Comparison of ENCODE assay signal across 25 cellular contexts in genomic region chr9:74526215-74526614, GRCh38. TPM values are rescaled to one million over a fixed set of nuclear protein-coding genes. Genes with fewer than 3 reads are reported as not detected.
DNase-seq lines count a peak whose midpoint lies in the region; ATAC-seq, FAIRE-seq and TF ChIP-seq lines count a peak whose summit lies in the region.
"Had no signal": no experiment of that assay in that cellular context is flagged by ENCODE, and none has a peak within 500 bp of the region (broad histone marks: within the 10 kb centered on the region; RNA-seq: fewer than 3 reads in every experiment).

No MANE protein-coding gene starts in this region.

- H3K4me1 ChIP-seq in ACC112 (ENCODE audit: control insufficient read depth, insufficient read depth, low read length, unreplicated experiment) (no peaks in the 10 kb centered on the region), Karpas-422 (ENCODE audit: low read length) (no peaks in the 10 kb centered on the region), astrocyte (ENCODE audit: insufficient read depth, low read length) (peaks cover 4% of the 10 kb centered on the region), kidney (ENCODE audit: control insufficient read depth in 1 of 2, insufficient read depth in 1 of 2, low read depth in 1 of 2, low read length in 2 of 2) (no peaks in the 10 kb centered on the region)
- H3K4me1 ChIP-seq: SJSA1 had no signal

- no peaks in the 10 kb centered on the region for H3K36me3 Mint-ChIP-seq in astrocyte (ENCODE audit: low read depth, unreplicated experiment)

- H2AFZ ChIP-seq in ACC112 (ENCODE audit: low read length, unreplicated experiment) (no peak overlapping the region), Karpas-422 (ENCODE audit: low read length) (no peak overlapping the region), astrocyte (ENCODE audit: low read depth, low read length) (no peak overlapping the region)

- no peak overlapping the region for H3K27ac Mint-ChIP-seq in astrocyte (ENCODE audit: unreplicated experiment)

- TF ChIP-seq CTCF in astrocyte (IDR thresholded peaks at IDR 0.05; ENCODE audit: insufficient read depth, low read depth, low read length), result no peak
- TF ChIP-seq CTCF in kidney (IDR thresholded peaks at IDR 0.05; ENCODE audit: borderline replicate concordance, extremely low read depth, insufficient read depth), result no peak

- no peak for DNase-seq in Karpas-422
- peak; percentile 10 for DNase-seq in astrocyte (ENCODE audit: low read depth)
- peak; percentile 2 for DNase-seq in fibroblast of gingiva (ENCODE audit: low read depth)
- DNase-seq in kidney, result no peak
- no peak for DNase-seq in posterior cingulate gyrus
- DNase-seq: EL, GF-D8, MV-4-11, NCI-H1105 treated with DMSO at 0.1 percent for 48 hours, NCI-H2081, NCI-H2171, NCI-H524 treated with DMSO at 0.1 percent for 48 hours, OCI-M1 had no signal

- H3K4me2 ChIP-seq in Karpas-422 (ENCODE audit: low read depth, low read length, poor library complexity, severe bottlenecking) (peak overlapping the region; percentile 21), astrocyte (ENCODE audit: low read length) (no peak overlapping the region)

- H4K20me1 ChIP-seq in Karpas-422 (ENCODE audit: insufficient read depth, low read depth, low read length) (no peaks in the 10 kb centered on the region), astrocyte (ENCODE audit: insufficient read depth, low read length) (no peaks in the 10 kb centered on the region)

- H3K9ac ChIP-seq in Karpas-422 (ENCODE audit: low read length) (no peak overlapping the region), astrocyte (ENCODE audit: low read length) (no peak overlapping the region), kidney (ENCODE audit: low read length in 2 of 2) (no peak overlapping the region)

- FAIRE-seq in astrocyte (lab: Jason Lieb, UNC) (no peak), kidney (lab: Jason Lieb, UNC) (no peak)
- FAIRE-seq: HepG2, K562 had no signal

- no peaks in the 10 kb centered on the region for H3K9me3 Mint-ChIP-seq in astrocyte (ENCODE audit: unreplicated experiment)

- H3K27me3 Mint-ChIP-seq in astrocyte (ENCODE audit: low read depth, unreplicated experiment), result no peaks in the 10 kb centered on the region

- no peaks in the 10 kb centered on the region for H3K9me3 ChIP-seq in Karpas-422 (ENCODE audit: low read length)
- H3K9me3 ChIP-seq in astrocyte (ENCODE audit: insufficient read depth, low read depth, low read length), result no peaks in the 10 kb centered on the region
- H3K9me3 ChIP-seq in kidney (ENCODE audit: control insufficient read depth in 1 of 2, low read length in 2 of 2), result no peaks in the 10 kb centered on the region
- H3K9me3 ChIP-seq: HAP-1, SJSA1 had no signal

- no peaks in the 10 kb centered on the region for H3K9me2 ChIP-seq in Karpas-422 (replicated peaks; ENCODE audit: insufficient read depth, low read length)

- H3K27me3 ChIP-seq in ACC112 (ENCODE audit: insufficient read depth, low read length) (0 out of 2 replicates have a peak, but pooled peaks cover 10% of the 10 kb centered on the region), Karpas-422 (ENCODE audit: low read length) (no peaks in the 10 kb centered on the region), astrocyte (ENCODE audit: insufficient read depth, low read length) (no peaks in the 10 kb centered on the region)
- H3K27me3 ChIP-seq: SJSA1 had no signal

- no peak overlapping the region for H3K4me3 Mint-ChIP-seq in astrocyte (ENCODE audit: unreplicated experiment)

- H3K36me3 ChIP-seq in ACC112 (ENCODE audit: insufficient read depth, low read length) (no peaks in the 10 kb centered on the region), Karpas-422 (ENCODE audit: insufficient read depth, low read length) (no peaks in the 10 kb centered on the region), astrocyte (ENCODE audit: insufficient read depth, low read length) (no peaks in the 10 kb centered on the region), kidney (ENCODE audit: control insufficient read depth in 1 of 2, insufficient read depth in 2 of 2, low read length in 2 of 2) (no peaks in the 10 kb centered on the region)
- H3K36me3 ChIP-seq: HAP-1, SJSA1 had no signal

- intact Hi-C loops in kidney (cut with DNase I) (no loop called here), posterior cingulate gyrus (cut with DNase I) (no loop called here)

- no peaks in the 10 kb centered on the region for H3K4me1 Mint-ChIP-seq in astrocyte (ENCODE audit: low read depth, unreplicated experiment)

- no peak for ATAC-seq in activated CD4-positive, CD25-positive, alpha-beta regulatory T cell treated with anti-CD3 and anti-CD28 coated beads, Interleukin-2, amount 50 U/mL, for 24 hours
- no peak for ATAC-seq in GM18909 (IDR thresholded peaks at IDR 0.05; ENCODE audit: poor library complexity, unreplicated experiment)
- ATAC-seq: HepG2, K562, Right ventricle myocardium inferior had no signal

- H3K4me3 ChIP-seq in ACC112 (ENCODE audit: low read depth, low read length) (0 out of 2 replicates have a peak overlapping the region, but pooled peaks have one; percentile 19), Karpas-422 (ENCODE audit: low read length) (no peak overlapping the region), astrocyte (ENCODE audit: insufficient read depth, low read depth, low read length) (no peak overlapping the region), kidney (ENCODE audit: low read length in 2 of 2) (no peak overlapping the region)
- H3K4me3 ChIP-seq: HAP-1, K562, SJSA1 had no signal

- H3K27ac ChIP-seq in ACC112 (ENCODE audit: low read depth, low read length) (no peak overlapping the region), Karpas-422 (ENCODE audit: low read length) (no peak overlapping the region), astrocyte (ENCODE audit: low read depth, low read length) (no peak overlapping the region), kidney (ENCODE audit: low read depth in 2 of 2, low read length in 2 of 2) (no peak overlapping the region)
- H3K27ac ChIP-seq: 22Rv1, HL-60, SJSA1 had no signal

- no peaks in the 10 kb centered on the region for H3K79me2 ChIP-seq in ACC112 (ENCODE audit: control insufficient read depth, insufficient read depth, low read length, unreplicated experiment)
- no peaks in the 10 kb centered on the region for H3K79me2 ChIP-seq in Karpas-422 (ENCODE audit: low read length)
- no peaks in the 10 kb centered on the region for H3K79me2 ChIP-seq in astrocyte (ENCODE audit: insufficient read depth, low read length)

RNA-seq across cellular contexts. Expression of gene RORB, which starts 29.1 kb away (rescaled TPM):
- total RNA-seq in Karpas-422 (2014; rRNA removed; shearing (Covaris generic); ENCODE audit: low replicate concordance), result 0.79 and 1.1 TPM in 2 replicates
- 0.11 and 0.17 TPM in 2 replicates for total RNA-seq in astrocyte
- total RNA-seq in kidney, result 0.41 TPM
- 0.11 TPM for polyA plus RNA-seq in kidney (ENCODE audit: insufficient read depth, low read depth, low replicate concordance)
- total RNA-seq: HepG2, HT-29, K562, SJSA1 had no signal
- polyA plus RNA-seq: AG04450, HepG2, K562 had no signal

Comparison
In these comparisons a context has a peak if more than half of its experiments do, and no peak if none do; other contexts are left out.
1. DNase-seq: peak in astrocyte (single experiment) and fibroblast of gingiva (single experiment); none in Karpas-422 (single experiment), kidney (single experiment) and posterior cingulate gyrus (0 of 10).